Comparison of ENCODE assay signal across 1 cellular context in genomic region chr11:96052921-96053631, GRCh38.
A peak's percentile ranks its signal among the peaks of the same experiment; 100 is the strongest.
TF ChIP-seq lines count a peak whose summit lies in the region.

No MANE protein-coding gene starts in this region.

TF ChIP-seq in SK-N-SH, 30 proteins besides CTCF, POLR2A, EP300 and RAD21 (continued from another document):
- TF ChIP-seq, protein P1, sequence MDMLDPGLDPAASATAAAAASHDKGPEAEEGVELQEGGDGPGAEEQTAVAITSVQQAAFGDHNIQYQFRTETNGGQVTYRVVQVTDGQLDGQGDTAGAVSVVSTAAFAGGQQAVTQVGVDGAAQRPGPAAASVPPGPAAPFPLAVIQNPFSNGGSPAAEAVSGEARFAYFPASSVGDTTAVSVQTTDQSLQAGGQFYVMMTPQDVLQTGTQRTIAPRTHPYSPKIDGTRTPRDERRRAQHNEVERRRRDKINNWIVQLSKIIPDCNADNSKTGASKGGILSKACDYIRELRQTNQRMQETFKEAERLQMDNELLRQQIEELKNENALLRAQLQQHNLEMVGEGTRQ (IDR thresholded peaks at IDR 0.05; ENCODE audit: borderline replicate concordance, low read depth, low read length), result no peak
- TF ChIP-seq RCOR1 (IDR thresholded peaks at IDR 0.05; ENCODE audit: low read length) (no peak), IRF3 (IDR thresholded peaks at IDR 0.05; ENCODE audit: low read depth, low read length) (no peak), MXI1 (IDR thresholded peaks at IDR 0.05; ENCODE audit: low read depth, low read length) (no peak), FOXM1 (IDR thresholded peaks at IDR 0.05; ENCODE audit: low read depth) (no peak), FOXJ3 (CRISPR knock-in tag; IDR thresholded peaks at IDR 0.05) (no peak), RXRA (IDR thresholded peaks at IDR 0.05; ENCODE audit: borderline replicate concordance, low read depth) (no peak), NFIC (IDR thresholded peaks at IDR 0.05; ENCODE audit: borderline replicate concordance) (no peak), MEF2A (IDR thresholded peaks at IDR 0.05; ENCODE audit: borderline replicate concordance, low read depth) (0 out of 2 replicates have a peak, but pooled peaks have one; percentile 20), NRF1 (IDR thresholded peaks at IDR 0.05; ENCODE audit: low read depth, low read length) (no peak)
